10 cellular contexts compared by ENCODE assay signal in genomic region chr1:55287732-55288131, GRCh38.
DNase-seq lines count a peak whose midpoint lies in the region; ATAC-seq, FAIRE-seq and TF ChIP-seq lines count a peak whose summit lies in the region.
"Had no signal": no experiment of that assay in that cellular context is flagged by ENCODE, and none has a peak within 500 bp of the region (broad histone marks: within the 10 kb centered on the region; RNA-seq: fewer than 3 reads in every experiment).

No MANE protein-coding gene starts in this region.

- H2AFZ ChIP-seq in K562 (ENCODE audit: low read depth, low read length) = peak overlapping the region; percentile 12; the same call in 1 of the 2 replicates

- peak overlapping the region; percentile 0; the same call in 1 of the 2 replicates for H3K4me2 ChIP-seq in K562 (ENCODE audit: insufficient read depth, low read length)

- H3K9ac ChIP-seq in K562 (ENCODE audit: insufficient read depth in 1 of 2, low read depth in 2 of 2, low read length in 2 of 2) = no peak overlapping the region

- TF ChIP-seq EP300 in K562 (IDR thresholded peaks at IDR 0.05; ENCODE audit: low read length) = no peak

- H3K4me1 ChIP-seq in K562 (replicated peaks in 1 of 2; ENCODE audit: control insufficient read depth in 2 of 2, insufficient read depth in 2 of 2, low read length in 2 of 2) (no peaks in the 10 kb centered on the region; a peak in 1 of 5 replicates), heart left ventricle (no peaks in the 10 kb centered on the region), esophagus squamous epithelium (peaks cover 8 to 26% (median 8%) of the 10 kb centered on the region in 3 donors)
- H3K4me1 ChIP-seq: SJCRH30 had no signal

- in situ Hi-C loops in K562 (cut with MboI) = loop anchor here (10.0 kb wide), 1 partner anchor 1297 kb away; no protein-coding TSS in a partner anchor

- ATAC-seq in GM18502 (IDR thresholded peaks at IDR 0.05; ENCODE audit: poor library complexity, unreplicated experiment) (peak; percentile 36), GM21360 (IDR thresholded peaks at IDR 0.05; ENCODE audit: unreplicated experiment) (peak; percentile 36), HG03103 (IDR thresholded peaks at IDR 0.05; ENCODE audit: low read depth, unreplicated experiment) (peak; percentile 31), K562 (peak; percentile 19; the same call in 1 of the 3 replicates), heart left ventricle (no peak)

- DNase-seq in K562 (ENCODE audit: extremely low read depth in 1 of 4, low spot score in 3 of 4) (no peak), putamen (ENCODE audit: low spot score) (no peak), heart left ventricle (no peak), NCI-H2227 (lab: John Stamatoyannopoulos, UW; ENCODE audit: unreplicated experiment) (no peak), esophagus squamous epithelium (lab: John Stamatoyannopoulos, UW) (no peak)
- DNase-seq: HCEC 1CT, SJCRH30 had no signal

- H3K9me3 ChIP-seq in K562 (replicated peaks; ENCODE audit: control insufficient read depth, insufficient read depth, low read depth, low read length) (no peaks in the 10 kb centered on the region), heart left ventricle (no peaks in the 10 kb centered on the region), esophagus squamous epithelium (no peaks in the 10 kb centered on the region)
- H3K9me3 ChIP-seq: SJCRH30 had no signal

- no peaks in the 10 kb centered on the region for H3K79me2 ChIP-seq in K562 (ENCODE audit: control insufficient read depth, insufficient read depth, low read length)

- POLR2A ChIA-PET in K562 (lab: Yijun Ruan, JAX) = interaction anchor here (0.6 to 1.4 kb wide), 6 partner anchors 10 to 152 kb away, joined by 3 to 5 read pairs (median 3); no protein-coding TSS in a partner anchor

- no peak for TF ChIP-seq RAD21 in K562 (CRISPR knock-in tag; conservative IDR thresholded peaks at IDR 0.05 in 1 of 2, IDR thresholded peaks at IDR 0.05 in 1 of 2)

- H3K36me3 ChIP-seq in K562 (ENCODE audit: control insufficient read depth, insufficient read depth, low read length) = no peaks in the 10 kb centered on the region
- H3K36me3 ChIP-seq in heart left ventricle = no peaks in the 10 kb centered on the region
- no peaks in the 10 kb centered on the region for H3K36me3 ChIP-seq in esophagus squamous epithelium
- H3K36me3 ChIP-seq: SJCRH30 had no signal

- H3K27ac ChIP-seq in K562 (ENCODE audit: extremely low read depth, low read depth, low read length) (no peak overlapping the region), heart left ventricle (no peak overlapping the region), esophagus squamous epithelium (no peak overlapping the region)
- H3K27ac ChIP-seq: SJCRH30 had no signal

- BruUV-seq in K562 (replicated peaks; lab: Mats Ljungman, UMichigan) = no TSS peak

- TF ChIP-seq CTCF in K562 (IDR thresholded peaks at IDR 0.05 in 2 of 3, conservative IDR thresholded peaks at IDR 0.05 in 1 of 3; ENCODE audit: insufficient read depth in 2 of 3, low read depth in 1 of 3, low read length in 3 of 3) = no peak
- TF ChIP-seq CTCF in heart left ventricle (IDR thresholded peaks at IDR 0.05) = no peak
- TF ChIP-seq CTCF in esophagus squamous epithelium (IDR thresholded peaks at IDR 0.05) = no peak

- no peaks in the 10 kb centered on the region for H3K9me1 ChIP-seq in K562 (ENCODE audit: control insufficient read depth, insufficient read depth, low read length)

- no peaks in the 10 kb centered on the region for H4K20me1 ChIP-seq in K562 (replicated peaks; ENCODE audit: control insufficient read depth, insufficient read depth, low read length)

- intact Hi-C loops in K562 (cut with micrococcal nuclease) = loop anchor here (5.0 to 10.0 kb wide), 3 partner anchors 195 to 1535 kb away; no protein-coding TSS in a partner anchor
- intact Hi-C loops in heart left ventricle (cut with DNase I) = loop anchor here (2.0 to 10.0 kb wide), 12 partner anchors 45 to 1537 kb away; partner anchors contain the start of gene FYB2 (in 1 of the 10)
- intact Hi-C loops in esophagus squamous epithelium (cut with DNase I) = loop anchor here (5.0 kb wide), 1 partner anchor 1300 kb away; no protein-coding TSS in a partner anchor

- no peak for TF ChIP-seq POLR2A in K562 (conservative IDR thresholded peaks at IDR 0.05)
- TF ChIP-seq POLR2A in heart left ventricle (IDR thresholded peaks at IDR 0.05) = no peak
- TF ChIP-seq POLR2A in esophagus squamous epithelium (IDR thresholded peaks at IDR 0.05) = no peak

- H3K27me3 ChIP-seq in K562 (ENCODE audit: control insufficient read depth in 2 of 2, insufficient read depth in 2 of 2, low read length in 2 of 2) (peaks cover 27 to 45% of the 10 kb centered on the region in 2 experiments), heart left ventricle (no peaks in the 10 kb centered on the region), esophagus squamous epithelium (no peaks in the 10 kb centered on the region)
- H3K27me3 ChIP-seq: SJCRH30 had no signal

- CTCF ChIA-PET in K562 (lab: Yijun Ruan, JAX; ENCODE audit: low intra/inter-chr PET ratio) = no interaction called here

- FAIRE-seq in K562 (lab: Jason Lieb, UNC) = no peak

- H3K4me3 ChIP-seq in K562 (no peak overlapping the region), heart left ventricle (peak overlapping the region in 1 of 12 donors; percentile 28), esophagus squamous epithelium (no peak overlapping the region)
- H3K4me3 ChIP-seq: SJCRH30 had no signal

- WGBS in K562 (ENCODE audit: insufficient coverage, low coverage, missing lambda C conversion rate) = 1% methylated on average over 5 of the region's 9 CpGs
- 86 to 93% (median 90%) methylated on average over 9 of the region's 9 CpGs for WGBS in heart left ventricle, 4 donors
- 70 to 93% methylated on average over 8 to 9 of the region's 9 CpGs for WGBS in esophagus squamous epithelium, 2 donors

TF ChIP-seq in K562, 482 proteins besides CTCF, POLR2A, EP300 and RAD21:
- no peak for TF ChIP-seq ESRRA (IDR thresholded peaks at IDR 0.05; ENCODE audit: borderline replicate concordance, low read depth)
- TF ChIP-seq CTBP1 (IDR thresholded peaks at IDR 0.05; ENCODE audit: borderline replicate concordance) = no peak
- TF ChIP-seq NFIC (IDR thresholded peaks at IDR 0.05) = no peak

Comparison
In these comparisons a context has a peak if more than half of its experiments do, and no peak if none do; other contexts are left out.
1. ATAC-seq: peak in GM18502 (single experiment), GM21360 (single experiment), HG03103 (single experiment) and K562 (single experiment); none in heart left ventricle (0 of 4).